ENCODE assay signal across 1 cellular context in genomic region chr7:157089100-157089510, GRCh38.
TF ChIP-seq lines count a peak whose summit lies in the region.

No MANE protein-coding gene starts in this region.

TF ChIP-seq in HepG2, 621 proteins besides CTCF, POLR2A, EP300 and RAD21 (continued from another document and continues in another):
- TF ChIP-seq HNF1B (CRISPR knock-in tag; IDR thresholded peaks at IDR 0.05) (peak; percentile 71), SMAD3 (CRISPR knock-in tag; IDR thresholded peaks at IDR 0.05) (no peak), RNF2 (conservative IDR thresholded peaks at IDR 0.05; ENCODE audit: low read depth) (no peak), ELF1 (CRISPR knock-in tag; IDR thresholded peaks at IDR 0.05) (no peak), GRHL1 (CRISPR knock-in tag; conservative IDR thresholded peaks at IDR 0.05) (no peak), ZUFSP (CRISPR knock-in tag; IDR thresholded peaks at IDR 0.05; ENCODE audit: borderline replicate concordance) (no peak), ZNF691 (CRISPR knock-in tag; IDR thresholded peaks at IDR 0.05; ENCODE audit: borderline replicate concordance, low read depth) (peak; percentile 26; the same call in 1 of the 2 replicates), ZNF234 (CRISPR knock-in tag; conservative IDR thresholded peaks at IDR 0.05) (no peak), MTF2 (CRISPR knock-in tag; IDR thresholded peaks at IDR 0.05; ENCODE audit: borderline replicate concordance) (no peak), ZNF577 (CRISPR knock-in tag; IDR thresholded peaks at IDR 0.05; ENCODE audit: borderline replicate concordance, low read depth) (no peak), JARID2 (CRISPR knock-in tag; IDR thresholded peaks at IDR 0.05; ENCODE audit: insufficient replicate concordance) (no peak), MYC (CRISPR knock-in tag; IDR thresholded peaks at IDR 0.05; ENCODE audit: borderline replicate concordance) (peak; percentile 46; the same call in 1 of the 2 replicates), PAX8 (CRISPR knock-in tag; IDR thresholded peaks at IDR 0.05; ENCODE audit: borderline replicate concordance) (no peak), NFIC (IDR thresholded peaks at IDR 0.05; ENCODE audit: low read length) (no peak), SETDB1 (CRISPR knock-in tag; IDR thresholded peaks at IDR 0.05; ENCODE audit: borderline replicate concordance) (0 out of 2 replicates have a peak, but pooled peaks have one; percentile 40), NKX3-1 (CRISPR knock-in tag; IDR thresholded peaks at IDR 0.05) (no peak), NFYB (CRISPR knock-in tag; IDR thresholded peaks at IDR 0.05) (no peak), THAP9 (CRISPR knock-in tag; IDR thresholded peaks at IDR 0.05; ENCODE audit: borderline replicate concordance) (peak; percentile 26; the same call in 1 of the 2 replicates), NR3C1 (CRISPR knock-in tag; IDR thresholded peaks at IDR 0.05) (no peak), NCOA1 (CRISPR knock-in tag; IDR thresholded peaks at IDR 0.05) (0 out of 2 replicates have a peak, but pooled peaks have one; percentile 44), ZBTB21 (CRISPR knock-in tag; IDR thresholded peaks at IDR 0.05) (no peak), THRA (CRISPR knock-in tag; IDR thresholded peaks at IDR 0.05; ENCODE audit: borderline replicate concordance) (peak; percentile 13; the same call in 1 of the 2 replicates), SIX4 (CRISPR knock-in tag; IDR thresholded peaks at IDR 0.05) (no peak), REXO4 (CRISPR knock-in tag; IDR thresholded peaks at IDR 0.05; ENCODE audit: borderline replicate concordance) (no peak), RAD51 (IDR thresholded peaks at IDR 0.05; ENCODE audit: borderline replicate concordance) (no peak; the same call in 1 of the 2 replicates), ZNF609 (CRISPR knock-in tag; IDR thresholded peaks at IDR 0.05; ENCODE audit: borderline replicate concordance) (0 out of 2 replicates have a peak, but pooled peaks have one; percentile 36), KLF12 (CRISPR knock-in tag; IDR thresholded peaks at IDR 0.05; ENCODE audit: borderline replicate concordance) (no peak), ZFP91 (CRISPR knock-in tag; IDR thresholded peaks at IDR 0.05; ENCODE audit: borderline replicate concordance) (peak; percentile 22; the same call in 1 of the 2 replicates), ZFP36L1 (CRISPR knock-in tag; IDR thresholded peaks at IDR 0.05) (no peak), ZNF451 (CRISPR knock-in tag; IDR thresholded peaks at IDR 0.05) (no peak), ZNF232 (CRISPR knock-in tag; IDR thresholded peaks at IDR 0.05; ENCODE audit: borderline replicate concordance) (no peak), ZBTB20 (CRISPR knock-in tag; IDR thresholded peaks at IDR 0.05; ENCODE audit: borderline replicate concordance, low read depth) (no peak), MZF1 (CRISPR knock-in tag; IDR thresholded peaks at IDR 0.05; ENCODE audit: borderline replicate concordance) (no peak), ZNF576 (CRISPR knock-in tag; IDR thresholded peaks at IDR 0.05) (no peak), ZNF263 (CRISPR knock-in tag; IDR thresholded peaks at IDR 0.05) (peak; percentile 99), KDM1A (CRISPR knock-in tag; IDR thresholded peaks at IDR 0.05) (no peak), ZNF224 (CRISPR knock-in tag; IDR thresholded peaks at IDR 0.05) (no peak), ATF3 (CRISPR knock-in tag; IDR thresholded peaks at IDR 0.05) (no peak), ZNF607 (CRISPR knock-in tag; IDR thresholded peaks at IDR 0.05; ENCODE audit: borderline replicate concordance) (peak; percentile 63; the same call in 1 of the 2 replicates), ZNF235 (CRISPR knock-in tag; IDR thresholded peaks at IDR 0.05; ENCODE audit: borderline replicate concordance) (no peak), ZNF441 (CRISPR knock-in tag; IDR thresholded peaks at IDR 0.05; ENCODE audit: borderline replicate concordance) (0 out of 2 replicates have a peak, but pooled peaks have one; percentile 26), ZNF251 (CRISPR knock-in tag; IDR thresholded peaks at IDR 0.05) (no peak), HINFP (CRISPR knock-in tag; IDR thresholded peaks at IDR 0.05; ENCODE audit: low read depth) (no peak)
